Comparison of ENCODE assay signal across 8 cellular contexts in the genomic region with DNA sequence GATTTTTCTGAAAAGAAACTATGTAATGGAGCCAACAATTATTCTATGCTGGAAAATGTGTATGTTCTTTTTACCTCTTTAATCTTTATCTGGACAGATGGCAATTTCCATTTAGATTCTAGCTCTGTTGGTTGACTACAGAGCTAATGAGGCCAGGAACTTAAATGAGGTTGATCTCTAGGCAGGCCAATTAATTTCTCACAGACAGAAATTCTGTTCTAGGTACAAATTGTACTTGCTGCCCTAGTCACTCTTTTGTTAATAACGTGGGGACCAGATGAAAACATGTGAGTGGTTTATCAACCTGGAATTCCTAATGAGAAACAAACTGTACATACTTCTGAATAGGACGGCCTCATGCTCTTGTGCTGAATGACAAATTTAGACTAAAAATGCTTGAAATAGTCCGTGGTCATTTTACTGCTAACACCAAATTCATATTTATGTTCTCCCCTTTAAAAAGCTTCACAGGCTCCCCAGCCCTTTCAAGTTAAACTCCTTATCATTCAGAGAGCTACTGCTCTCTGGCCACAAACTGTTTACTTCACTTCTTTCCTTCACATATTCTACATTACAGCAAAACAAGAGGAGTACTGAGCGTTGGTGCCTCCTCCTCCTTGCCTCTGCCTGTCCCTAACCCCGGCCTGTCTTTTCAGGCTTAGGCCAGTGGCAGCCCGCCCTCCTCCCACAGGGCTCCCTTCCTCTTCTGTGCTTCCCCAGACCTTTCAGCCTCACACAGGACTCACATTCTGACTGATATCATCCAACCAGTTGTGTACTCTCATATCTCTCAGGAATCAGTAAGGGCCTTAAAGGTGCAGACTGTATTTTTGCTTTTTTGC. TPM values are rescaled to one million over a fixed set of nuclear protein-coding genes. Genes with fewer than 3 reads are reported as not detected.
DNase-seq lines count a peak whose midpoint lies in the region; ATAC-seq and TF ChIP-seq lines count a peak whose summit lies in the region.

No MANE protein-coding gene starts in this region.

- peaks cover 27% of the 10 kb centered on the region for H3K4me1 Mint-ChIP-seq in activated T-helper 1 cell treated with anti-CD3 and anti-CD28 coated beads, Interleukin-12 subunit alpha, Interleukin-12 subunit beta, Interleukin-2, Interleukin-4 antibody, amounts not matched to agents 30 ng/mL and 10 ng/mL and 1 ng/mL, durations not matched to agents 14 hours and 24 hours and 36 hours (ENCODE audit: low read depth)

- H3K36me3 Mint-ChIP-seq in activated T-helper 1 cell treated with anti-CD3 and anti-CD28 coated beads, Interleukin-12 subunit alpha, Interleukin-12 subunit beta, Interleukin-2, Interleukin-4 antibody, amounts not matched to agents 30 ng/mL and 10 ng/mL and 1 ng/mL, durations not matched to agents 14 hours and 24 hours and 36 hours (ENCODE audit: low read depth): peaks cover 7% of the 10 kb centered on the region

- WGBS in hepatocyte (ENCODE audit: low lambda C conversion rate, missing lambda C conversion rate): 42% methylated on average over 6 of the region's 6 CpGs

- no peak overlapping the region for H2AFZ ChIP-seq in hepatocyte

- H3K27ac ChIP-seq in hepatocyte: peak overlapping the region; percentile 32

- intact Hi-C loops in activated T-helper 1 cell treated with anti-CD3 and anti-CD28 coated beads, Interleukin-12 subunit alpha, Interleukin-12 subunit beta, Interleukin-2, Interleukin-4 antibody, amounts not matched to agents 30 ng/mL and 10 ng/mL and 1 ng/mL, durations not matched to agents 14 hours and 24 hours and 36 hours (cut with micrococcal nuclease): loop anchor here (2.0 to 10.0 kb wide), 8 partner anchors 94 to 1557 kb away; a partner anchor contains a TSS

- peaks cover 20% of the 10 kb centered on the region for H3K79me2 ChIP-seq in hepatocyte

- TF ChIP-seq CTCF in GM13976 (IDR thresholded peaks at IDR 0.05; ENCODE audit: borderline replicate concordance, control extremely low read depth, extremely low read depth, insufficient read depth, missing control alignments) (no peak), hepatocyte (IDR thresholded peaks at IDR 0.05; ENCODE audit: poor library complexity) (no peak)

- peak overlapping the region; percentile 16 for H3K27ac Mint-ChIP-seq in activated T-helper 1 cell treated with anti-CD3 and anti-CD28 coated beads, Interleukin-12 subunit alpha, Interleukin-12 subunit beta, Interleukin-2, Interleukin-4 antibody, amounts not matched to agents 30 ng/mL and 10 ng/mL and 1 ng/mL, durations not matched to agents 14 hours and 24 hours and 36 hours

- H3K9me2 ChIP-seq in hepatocyte (replicated peaks; ENCODE audit: insufficient read depth): no peaks in the 10 kb centered on the region

- peaks cover 11% of the 10 kb centered on the region for H3K4me1 ChIP-seq in hepatocyte (ENCODE audit: insufficient read depth)

- peak overlapping the region; percentile 7 for H3K4me2 ChIP-seq in hepatocyte

- H3K27me3 Mint-ChIP-seq in activated T-helper 1 cell treated with anti-CD3 and anti-CD28 coated beads, Interleukin-12 subunit alpha, Interleukin-12 subunit beta, Interleukin-2, Interleukin-4 antibody, amounts not matched to agents 30 ng/mL and 10 ng/mL and 1 ng/mL, durations not matched to agents 14 hours and 24 hours and 36 hours (ENCODE audit: insufficient read depth): peaks cover 2% of the 10 kb centered on the region

- no peaks in the 10 kb centered on the region for H3K27me3 ChIP-seq in hepatocyte

- H3K9me3 Mint-ChIP-seq in activated T-helper 1 cell treated with anti-CD3 and anti-CD28 coated beads, Interleukin-12 subunit alpha, Interleukin-12 subunit beta, Interleukin-2, Interleukin-4 antibody, amounts not matched to agents 30 ng/mL and 10 ng/mL and 1 ng/mL, durations not matched to agents 14 hours and 24 hours and 36 hours: no peaks in the 10 kb centered on the region

- H3K4me3 Mint-ChIP-seq in activated T-helper 1 cell treated with anti-CD3 and anti-CD28 coated beads, Interleukin-12 subunit alpha, Interleukin-12 subunit beta, Interleukin-2, Interleukin-4 antibody, amounts not matched to agents 30 ng/mL and 10 ng/mL and 1 ng/mL, durations not matched to agents 14 hours and 24 hours and 36 hours: no peak overlapping the region

- H4K20me1 ChIP-seq in hepatocyte (ENCODE audit: insufficient read depth, poor library complexity, severe bottlenecking): no peaks in the 10 kb centered on the region

- ATAC-seq in GM21717 (IDR thresholded peaks at IDR 0.05; ENCODE audit: unreplicated experiment): peak; percentile 88

- H3K9me3 ChIP-seq in hepatocyte (ENCODE audit: low read depth): no peaks in the 10 kb centered on the region

- H3K4me3 ChIP-seq in hepatocyte: no peak overlapping the region

- H3K36me3 ChIP-seq in hepatocyte (replicated peaks; ENCODE audit: insufficient read depth, low read depth): no peaks in the 10 kb centered on the region

- peak; percentile 39 for DNase-seq in GM13976 (ENCODE audit: low spot score)
- peak; percentile 87 for DNase-seq in KBM-7
- DNase-seq in activated T-helper 1 cell treated with anti-CD3 and anti-CD28 coated beads, Interleukin-12 subunit alpha, Interleukin-12 subunit beta, Interleukin-2, Interleukin-4 antibody, amounts not matched to agents 30 ng/mL and 10 ng/mL and 1 ng/mL, durations not matched to agents 14 hours and 24 hours and 36 hours (ENCODE audit: low spot score): no peak
- DNase-seq in hepatocyte (ENCODE audit: low spot score): peak; percentile 29
- peak; percentile 42 for DNase-seq in stimulated activated CD8-positive, alpha-beta memory T cell treated with anti-CD3 and anti-CD28 coated beads, Interleukin-4, amount 100 ng/mL, for 48 hours
- DNase-seq in NCI-H2196 (lab: John Stamatoyannopoulos, UW; ENCODE audit: unreplicated experiment): no peak
- no peak for DNase-seq in stimulated activated CD4-positive, alpha-beta T cell treated with anti-CD3 and anti-CD28 coated beads, Interleukin-4, amount 100 ng/mL, for 4 hours

- in situ Hi-C loops in GM13976 (cut with MboI; ENCODE audit: low sequenced_read_pairs, unreplicated experiment): no loop called here
- in situ Hi-C loops in KBM-7 (cut with MboI; ENCODE audit: low pct_unique_long_range_greater_than_20kb, low sequenced_read_pairs): no loop called here

RNA-seq across cellular contexts. Expression of a gene that starts 41.4 kb away (rescaled TPM):
- total RNA-seq in activated T-helper 1 cell treated with anti-CD3 and anti-CD28 coated beads, Interleukin-12 subunit alpha, Interleukin-12 subunit beta, Interleukin-2, Interleukin-4 antibody, amounts not matched to agents 30 ng/mL and 10 ng/mL and 1 ng/mL, durations not matched to agents 14 hours and 24 hours and 36 hours: 17.2 and 19.2 TPM in 2 replicates
- 3.4 and 7.3 TPM in 2 replicates for total RNA-seq in hepatocyte
- polyA plus RNA-seq in hepatocyte: 25.6 and 32.4 TPM in 2 replicates

Comparison
In these comparisons a context has a peak if more than half of its experiments do, and no peak if none do; other contexts are left out.
1. DNase-seq: peak in GM13976 (single experiment), KBM-7 (single experiment), hepatocyte (single experiment) and stimulated activated CD8-positive, alpha-beta memory T cell treated with anti-CD3 and anti-CD28 coated beads, Interleukin-4, amount 100 ng/mL, for 48 hours (single experiment); none in activated T-helper 1 cell treated with anti-CD3 and anti-CD28 coated beads, Interleukin-12 subunit alpha, Interleukin-12 subunit beta, Interleukin-2, Interleukin-4 antibody, amounts not matched to agents 30 ng/mL and 10 ng/mL and 1 ng/mL, durations not matched to agents 14 hours and 24 hours and 36 hours (single experiment), NCI-H2196 (single experiment) and stimulated activated CD4-positive, alpha-beta T cell treated with anti-CD3 and anti-CD28 coated beads, Interleukin-4, amount 100 ng/mL, for 4 hours (0 of 2).